1 cellular context compared by ENCODE assay signal in the genomic region with DNA sequence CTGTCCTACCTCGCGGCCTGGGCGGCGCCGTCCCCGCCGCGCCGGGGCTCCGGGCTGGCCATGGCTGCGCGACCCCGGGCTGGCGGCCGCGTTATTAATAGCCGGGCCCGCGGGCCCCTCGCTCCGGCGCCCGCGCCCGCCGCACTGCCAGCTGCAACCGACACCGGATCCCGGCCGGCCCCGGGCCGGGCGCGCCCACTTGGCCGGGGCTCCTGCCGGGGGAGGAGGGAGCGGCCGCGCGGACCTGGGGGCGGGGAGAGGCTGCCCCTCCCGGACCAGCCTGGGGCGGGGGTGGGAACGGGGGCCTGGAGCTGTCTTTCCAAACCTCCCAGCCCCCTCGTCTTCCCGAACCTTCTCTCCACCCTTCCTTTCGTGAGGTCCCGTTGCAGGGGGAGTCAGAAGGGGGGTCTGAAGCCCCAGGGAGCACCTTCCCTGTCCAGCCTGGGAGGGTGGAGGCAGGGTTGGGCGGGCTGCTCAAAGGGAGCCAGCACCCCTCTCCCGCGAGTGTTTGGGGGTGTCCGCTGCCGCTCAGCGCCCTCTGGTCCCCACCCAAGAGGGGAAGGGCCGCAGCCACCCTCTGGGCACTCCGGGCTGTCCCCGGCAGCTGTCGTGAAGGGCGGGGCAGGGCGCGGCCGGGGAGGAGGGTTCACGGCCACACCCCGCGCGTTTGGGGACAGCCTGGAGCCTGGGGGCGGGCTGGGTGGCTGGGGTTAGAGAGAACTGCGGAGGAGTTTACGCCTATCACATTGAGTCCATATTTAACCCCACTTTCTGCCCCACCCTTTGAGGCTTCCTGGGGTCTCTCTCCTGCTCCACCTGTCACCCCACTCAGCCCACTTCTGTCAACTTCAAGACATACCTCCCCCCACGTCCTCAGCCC.
TF ChIP-seq lines count a peak whose summit lies in the region.

SYNC (minus strand) TSS at position 172 of the 880 bp plus-strand sequence; CDS start at position 62, 110 bp downstream.

TF ChIP-seq in K562, 482 proteins besides CTCF, POLR2A, EP300 and RAD21 (continued from another document and continues in another):
- no peak for TF ChIP-seq GMEB1 (CRISPR knock-in tag; IDR thresholded peaks at IDR 0.05)
- TF ChIP-seq, protein P1, sequence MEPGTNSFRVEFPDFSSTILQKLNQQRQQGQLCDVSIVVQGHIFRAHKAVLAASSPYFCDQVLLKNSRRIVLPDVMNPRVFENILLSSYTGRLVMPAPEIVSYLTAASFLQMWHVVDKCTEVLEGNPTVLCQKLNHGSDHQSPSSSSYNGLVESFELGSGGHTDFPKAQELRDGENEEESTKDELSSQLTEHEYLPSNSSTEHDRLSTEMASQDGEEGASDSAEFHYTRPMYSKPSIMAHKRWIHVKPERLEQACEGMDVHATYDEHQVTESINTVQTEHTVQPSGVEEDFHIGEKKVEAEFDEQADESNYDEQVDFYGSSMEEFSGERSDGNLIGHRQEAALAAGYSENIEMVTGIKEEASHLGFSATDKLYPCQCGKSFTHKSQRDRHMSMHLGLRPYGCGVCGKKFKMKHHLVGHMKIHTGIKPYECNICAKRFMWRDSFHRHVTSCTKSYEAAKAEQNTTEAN (CRISPR knock-in tag; IDR thresholded peaks at IDR 0.05) = no peak
- no peak for TF ChIP-seq ZBTB33 (CRISPR knock-in tag; IDR thresholded peaks at IDR 0.05)
- peak; percentile 40; the same call in 1 of the 2 replicates for TF ChIP-seq CREB1 (IDR thresholded peaks at IDR 0.05)
- TF ChIP-seq CREB1 (CRISPR knock-in tag; IDR thresholded peaks at IDR 0.05) = no peak; the same call in 1 of the 2 replicates
- TF ChIP-seq ZNF431 (CRISPR knock-in tag; IDR thresholded peaks at IDR 0.05) = no peak
- no peak for TF ChIP-seq RBM39 (optimal IDR thresholded peaks at IDR 0.05; ENCODE audit: low read depth, low read length)
- TF ChIP-seq PURB (CRISPR knock-in tag; IDR thresholded peaks at IDR 0.05; ENCODE audit: low read depth) = no peak
- TF ChIP-seq BRF2 (IDR thresholded peaks at IDR 0.05; ENCODE audit: borderline replicate concordance, insufficient read depth, insufficient read length) = no peak
- TF ChIP-seq, protein P2, sequence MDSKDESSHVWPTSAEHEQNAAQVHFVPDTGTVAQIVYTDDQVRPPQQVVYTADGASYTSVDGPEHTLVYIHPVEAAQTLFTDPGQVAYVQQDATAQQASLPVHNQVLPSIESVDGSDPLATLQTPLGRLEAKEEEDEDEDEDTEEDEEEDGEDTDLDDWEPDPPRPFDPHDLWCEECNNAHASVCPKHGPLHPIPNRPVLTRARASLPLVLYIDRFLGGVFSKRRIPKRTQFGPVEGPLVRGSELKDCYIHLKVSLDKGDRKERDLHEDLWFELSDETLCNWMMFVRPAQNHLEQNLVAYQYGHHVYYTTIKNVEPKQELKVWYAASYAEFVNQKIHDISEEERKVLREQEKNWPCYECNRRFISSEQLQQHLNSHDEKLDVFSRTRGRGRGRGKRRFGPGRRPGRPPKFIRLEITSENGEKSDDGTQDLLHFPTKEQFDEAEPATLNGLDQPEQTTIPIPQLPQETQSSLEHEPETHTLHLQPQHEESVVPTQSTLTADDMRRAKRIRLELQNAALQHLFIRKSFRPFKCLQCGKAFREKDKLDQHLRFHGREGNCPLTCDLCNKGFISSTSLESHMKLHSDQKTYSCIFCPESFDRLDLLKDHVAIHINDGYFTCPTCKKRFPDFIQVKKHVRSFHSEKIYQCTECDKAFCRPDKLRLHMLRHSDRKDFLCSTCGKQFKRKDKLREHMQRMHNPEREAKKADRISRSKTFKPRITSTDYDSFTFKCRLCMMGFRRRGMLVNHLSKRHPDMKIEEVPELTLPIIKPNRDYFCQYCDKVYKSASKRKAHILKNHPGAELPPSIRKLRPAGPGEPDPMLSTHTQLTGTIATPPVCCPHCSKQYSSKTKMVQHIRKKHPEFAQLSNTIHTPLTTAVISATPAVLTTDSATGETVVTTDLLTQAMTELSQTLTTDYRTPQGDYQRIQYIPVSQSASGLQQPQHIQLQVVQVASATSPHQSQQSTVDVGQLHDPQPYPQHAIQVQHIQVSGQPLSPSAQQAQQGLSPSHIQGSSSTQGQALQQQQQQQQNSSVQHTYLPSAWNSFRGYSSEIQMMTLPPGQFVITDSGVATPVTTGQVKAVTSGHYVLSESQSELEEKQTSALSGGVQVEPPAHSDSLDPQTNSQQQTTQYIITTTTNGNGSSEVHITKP (IDR thresholded peaks at IDR 0.05; ENCODE audit: partially characterized antibody) = peak; percentile 75
- 0 out of 4 replicates have a peak, but pooled peaks of 1 of the 2 experiments have one; percentile 15 for TF ChIP-seq FOXK2 (conservative IDR thresholded peaks at IDR 0.05 in 1 of 2, IDR thresholded peaks at IDR 0.05 in 1 of 2; ENCODE audit: low read depth in 2 of 2)
- TF ChIP-seq TCF7 (IDR thresholded peaks at IDR 0.05; ENCODE audit: borderline replicate concordance) = no peak
- TF ChIP-seq TGIF2 (CRISPR knock-in tag; IDR thresholded peaks at IDR 0.05) = no peak
- TF ChIP-seq HDAC1 (IDR thresholded peaks at IDR 0.05) = peak in 1 of 2 experiments; percentile 74; a peak in 2 of 4 replicates
- TF ChIP-seq ZFP91 (CRISPR knock-in tag; IDR thresholded peaks at IDR 0.05) = no peak
- no peak for TF ChIP-seq NUFIP1 (IDR thresholded peaks at IDR 0.05; ENCODE audit: partially characterized antibody)
- TF ChIP-seq JUN (IDR thresholded peaks at IDR 0.05; ENCODE audit: borderline replicate concordance, low read depth, low read length) = no peak
- no peak for TF ChIP-seq JUN (CRISPR knock-in tag; IDR thresholded peaks at IDR 0.05; ENCODE audit: borderline replicate concordance)
- TF ChIP-seq RBM34 (IDR thresholded peaks at IDR 0.05; ENCODE audit: borderline replicate concordance, insufficient read depth, low read length) = no peak
- TF ChIP-seq NKRF (IDR thresholded peaks at IDR 0.05; ENCODE audit: borderline replicate concordance) = peak; percentile 71
- TF ChIP-seq MTF1 (CRISPR knock-in tag; IDR thresholded peaks at IDR 0.05; ENCODE audit: borderline replicate concordance) = no peak
- TF ChIP-seq JUND (IDR thresholded peaks at IDR 0.05; ENCODE audit: borderline replicate concordance, low read depth, low read length) = no peak
- no peak for TF ChIP-seq JUND (tag; IDR thresholded peaks at IDR 0.05; ENCODE audit: borderline replicate concordance, low read depth, low read length)
- TF ChIP-seq DEAF1 (CRISPR knock-in tag; IDR thresholded peaks at IDR 0.05) = no peak
- TF ChIP-seq LARP7 (IDR thresholded peaks at IDR 0.05) = no peak
- no peak for TF ChIP-seq FOXP4 (CRISPR knock-in tag; IDR thresholded peaks at IDR 0.05; ENCODE audit: borderline replicate concordance)
- 0 out of 2 replicates have a peak, but pooled peaks have one; percentile 58 for TF ChIP-seq FOXP1 (CRISPR knock-in tag; IDR thresholded peaks at IDR 0.05)
- no peak for TF ChIP-seq GTF2A2 (tag; IDR thresholded peaks at IDR 0.05)
- no peak for TF ChIP-seq PHTF2 (CRISPR knock-in tag; IDR thresholded peaks at IDR 0.05)
- TF ChIP-seq TRIM24 (IDR thresholded peaks at IDR 0.05) = no peak
